In the genomic region with DNA sequence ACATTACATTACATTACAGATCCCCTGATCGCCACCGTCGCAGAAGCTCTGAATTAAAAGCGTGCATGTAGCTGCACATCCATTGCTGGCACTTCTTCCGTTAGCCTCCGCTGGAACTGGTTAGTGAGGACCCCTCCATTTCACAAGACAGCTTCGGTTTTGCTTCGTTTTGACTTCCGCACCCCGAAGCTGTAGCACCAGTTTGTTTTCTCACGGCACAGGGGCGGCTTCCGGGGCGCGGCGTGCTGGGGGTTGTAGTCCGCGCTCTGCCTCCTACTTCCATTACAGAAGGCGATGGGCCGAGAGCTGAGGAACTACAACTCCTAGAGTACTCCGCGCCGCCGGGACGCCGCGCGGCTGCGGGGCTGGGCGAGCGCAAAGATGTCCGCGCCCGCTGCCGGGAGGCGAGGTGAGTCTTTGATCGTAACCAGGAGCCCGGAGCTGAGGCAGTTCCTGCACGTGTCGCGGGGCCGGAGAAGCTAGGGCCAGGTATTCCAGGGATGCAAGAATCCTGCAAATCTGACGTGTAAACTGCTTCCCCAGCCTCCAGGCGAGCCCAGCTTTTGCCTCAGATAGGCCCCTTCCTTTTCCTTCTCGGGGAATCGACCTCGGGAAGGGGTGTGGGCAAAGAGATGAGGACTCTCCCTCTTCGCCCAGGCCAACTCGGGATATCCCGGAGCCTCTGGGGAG, we compare ENCODE assay signal across 8 cellular contexts. TPM values are rescaled to one million over a fixed set of nuclear protein-coding genes. Genes with fewer than 3 reads are reported as not detected.
DNase-seq lines count a peak whose midpoint lies in the region; ATAC-seq, FAIRE-seq and TF ChIP-seq lines count a peak whose summit lies in the region.

A gene (plus strand): TSS at position 352 of the 690 bp plus-strand sequence. CDS start 387 bp downstream, outside the sequence.

- peak within 1 kb of the TSS; percentile 89 for H3K4me3 Mint-ChIP-seq in T-helper 1 cell treated with Interleukin-12 subunit alpha and Interleukin-12 subunit beta and Interleukin-4 antibody, amounts not matched to agents 30 μg/mL and 1 μg/mL, for 36 hours
- H3K4me3 Mint-ChIP-seq in progenitor cell of endocrine pancreas (ENCODE audit: low read depth): peak within 1 kb of the TSS; percentile 88

- no peak for TF ChIP-seq CTCF in progenitor cell of endocrine pancreas (IDR thresholded peaks at IDR 0.05; ENCODE audit: unreplicated experiment)

- TF ChIP-seq POLR2A in GM12891 (IDR thresholded peaks at IDR 0.05; ENCODE audit: low read depth, low read length): peak; percentile 91

- FAIRE-seq in GM12891 (lab: Jason Lieb, UNC): peak; percentile 95

- peaks cover 33% of the 10 kb centered on the region for H3K4me1 Mint-ChIP-seq in T-helper 1 cell treated with Interleukin-12 subunit alpha and Interleukin-12 subunit beta and Interleukin-4 antibody, amounts not matched to agents 30 μg/mL and 1 μg/mL, for 36 hours (ENCODE audit: low read depth)
- peaks cover 13% of the 10 kb centered on the region for H3K4me1 Mint-ChIP-seq in progenitor cell of endocrine pancreas (ENCODE audit: low read depth)

- intact Hi-C loops in left cardiac atrium (cut with DNase I): loop anchor here (2.0 to 5.0 kb wide), 5 partner anchors 77 to 335 kb away; no protein-coding TSS in a partner anchor

- peaks cover 32% of the 10 kb centered on the region for H3K36me3 Mint-ChIP-seq in T-helper 1 cell treated with Interleukin-12 subunit alpha and Interleukin-12 subunit beta and Interleukin-4 antibody, amounts not matched to agents 30 μg/mL and 1 μg/mL, for 36 hours (ENCODE audit: low read depth)
- peaks cover 20% of the 10 kb centered on the region for H3K36me3 Mint-ChIP-seq in progenitor cell of endocrine pancreas (ENCODE audit: insufficient read depth)

- DNase-seq in GM12891 (ENCODE audit: insufficient read length, low spot score) (peak; percentile 87), NCI-H146 treated with DMSO at 0.1 percent for 48 hours (lab: John Stamatoyannopoulos, UW; ENCODE audit: unreplicated experiment) (peak; percentile 77), amniotic stem cell (lab: John Stamatoyannopoulos, UW) (peak; percentile 96), left cardiac atrium (peak; percentile 96), progenitor cell of endocrine pancreas (ENCODE audit: low spot score, unreplicated experiment) (peak; percentile 81), ureter (ENCODE audit: low spot score) (peak; percentile 96)

- H3K9me3 Mint-ChIP-seq in T-helper 1 cell treated with Interleukin-12 subunit alpha and Interleukin-12 subunit beta and Interleukin-4 antibody, amounts not matched to agents 30 μg/mL and 1 μg/mL, for 36 hours: no peaks in the 10 kb centered on the region
- H3K9me3 Mint-ChIP-seq in progenitor cell of endocrine pancreas (ENCODE audit: low read depth): no peaks in the 10 kb centered on the region

- H3K27me3 Mint-ChIP-seq in T-helper 1 cell treated with Interleukin-12 subunit alpha and Interleukin-12 subunit beta and Interleukin-4 antibody, amounts not matched to agents 30 μg/mL and 1 μg/mL, for 36 hours (ENCODE audit: low read depth): no peaks in the 10 kb centered on the region
- no peaks in the 10 kb centered on the region for H3K27me3 Mint-ChIP-seq in progenitor cell of endocrine pancreas

- ATAC-seq in HG02798 (IDR thresholded peaks at IDR 0.05; ENCODE audit: poor library complexity, unreplicated experiment) (peak; percentile 95), left cardiac atrium (peak; percentile 99)

- peak within 1 kb of the TSS; percentile 94 for H3K27ac Mint-ChIP-seq in T-helper 1 cell treated with Interleukin-12 subunit alpha and Interleukin-12 subunit beta and Interleukin-4 antibody, amounts not matched to agents 30 μg/mL and 1 μg/mL, for 36 hours
- H3K27ac Mint-ChIP-seq in progenitor cell of endocrine pancreas: peak within 1 kb of the TSS; percentile 98

TF ChIP-seq in GM12891, 5 proteins besides CTCF, POLR2A, EP300 and RAD21:
- no peak for TF ChIP-seq PAX5 (IDR thresholded peaks at IDR 0.05; ENCODE audit: insufficient read depth, low read length, severe bottlenecking)
- peak; percentile 95 for TF ChIP-seq POLR2AphosphoS5 (IDR thresholded peaks at IDR 0.05; ENCODE audit: low read depth, low read length)
- TF ChIP-seq SPI1 (IDR thresholded peaks at IDR 0.05; ENCODE audit: low read depth, low read length): peak; percentile 73
- TF ChIP-seq POU2F2 (IDR thresholded peaks at IDR 0.05; ENCODE audit: low read depth, low read length): peak; percentile 34; the same call in 1 of the 2 replicates
- TF ChIP-seq TAF1 (IDR thresholded peaks at IDR 0.05; ENCODE audit: low read depth, low read length): peak; percentile 85

RNA-seq across cellular contexts. Expression of the gene that starts here (rescaled TPM):
- polyA plus RNA-seq in GM12891 (2012; ENCODE audit: low read depth, missing spikeins): 25.1 TPM
- total RNA-seq in left cardiac atrium: 10 to 100 TPM; 21.6 to 22.5 TPM
- total RNA-seq in progenitor cell of endocrine pancreas: 46.1 and 50.1 TPM in 2 replicates
- total RNA-seq in ureter: 43.7 TPM

Comparison
In these comparisons a context has a peak if more than half of its experiments do, and no peak if none do; other contexts are left out.
1. Peak in every context shown above with its lines: DNase-seq and ATAC-seq.